Comparison of ENCODE assay signal across 8 cellular contexts in the genomic region with DNA sequence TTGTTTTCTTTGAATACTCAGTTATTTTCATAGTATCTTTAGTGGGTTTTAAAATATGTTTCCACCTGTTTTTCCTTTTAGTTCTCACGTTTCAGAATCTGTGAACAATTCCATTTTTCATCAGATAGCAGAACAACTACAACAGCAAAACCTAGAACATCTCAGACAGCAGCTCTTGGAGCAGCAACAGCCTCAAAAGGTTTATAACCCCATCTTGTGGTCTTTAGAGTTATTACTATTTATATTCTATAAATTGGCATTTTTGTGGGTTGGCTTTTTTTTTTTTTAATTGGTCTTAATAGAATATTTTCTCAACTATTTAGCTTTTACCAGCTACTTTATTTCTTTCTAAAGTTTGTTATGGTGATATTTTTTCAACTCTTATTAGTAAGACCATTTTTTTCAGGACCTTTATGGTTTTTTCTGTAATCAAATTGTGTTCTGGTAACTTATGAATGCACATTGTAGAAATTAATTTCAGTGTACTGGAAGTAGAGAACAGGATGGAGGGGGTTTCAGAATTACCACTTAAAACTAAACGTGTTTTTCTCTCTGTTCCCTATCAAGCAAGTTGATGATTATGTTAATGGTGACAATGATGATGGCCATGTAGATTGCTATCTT.
DNase-seq lines count a peak whose midpoint lies in the region; ATAC-seq and TF ChIP-seq lines count a peak whose summit lies in the region.

No MANE protein-coding gene starts in this region.

- H3K27me3 ChIP-seq in heart right ventricle (no peaks in the 10 kb centered on the region), right cardiac atrium (ENCODE audit: control insufficient read depth, insufficient read depth) (no peaks in the 10 kb centered on the region)

- peaks cover 0 to 96% (median 37%) of the 10 kb centered on the region in 9 donors for H3K36me3 ChIP-seq in heart right ventricle

- TF ChIP-seq CTCF in heart right ventricle (IDR thresholded peaks at IDR 0.05) = peak in 8 of 9 donors; percentile 22 to 75 (median 58)

- no peak for DNase-seq in heart right ventricle
- no peak for DNase-seq in right cardiac atrium
- peak; percentile 64 for DNase-seq in NAMALWA (ENCODE audit: low spot score)
- peak; percentile 51 for DNase-seq in astrocyte of the hippocampus (ENCODE audit: low read depth, low spot score)
- peak; percentile 33 for DNase-seq in kidney tubule cell (ENCODE audit: low spot score)
- DNase-seq in GDM1 (lab: John Stamatoyannopoulos, UW) = no peak
- DNase-seq in activated CD4-positive, alpha-beta T cell treated with anti-CD3 and anti-CD28 coated beads for 4 hours = no peak

- H3K27ac ChIP-seq in heart right ventricle (no peak overlapping the region), right cardiac atrium (ENCODE audit: low read length) (no peak overlapping the region)

- ATAC-seq in heart right ventricle (peak in 2 of 8 donors; percentile 44 to 57), right cardiac atrium (no peak), HG03342 (IDR thresholded peaks at IDR 0.05; ENCODE audit: unreplicated experiment) (no peak)

- H3K4me3 ChIP-seq in heart right ventricle = no peak overlapping the region
- no peak overlapping the region for H3K4me3 ChIP-seq in right cardiac atrium (ENCODE audit: low read length)

- peaks cover 0 to 7% (median 0%) of the 10 kb centered on the region in 9 donors for H3K4me1 ChIP-seq in heart right ventricle
- no peaks in the 10 kb centered on the region for H3K4me1 ChIP-seq in right cardiac atrium (ENCODE audit: control insufficient read depth, insufficient read depth, low read length)

- H3K9me3 ChIP-seq in heart right ventricle (no peaks in the 10 kb centered on the region), right cardiac atrium (ENCODE audit: control insufficient read depth, low read length) (no peaks in the 10 kb centered on the region)

- 18 to 26% methylated on average over 2 of the region's 2 CpGs for WGBS in heart right ventricle, 2 donors
- 19% methylated on average over 2 of the region's 2 CpGs for WGBS in right cardiac atrium

- intact Hi-C loops in heart right ventricle (cut with DNase I) = loop anchor here in 9 of 10 donors (1.0 to 10.0 kb wide), 9 partner anchors 71 to 651 kb away; a partner anchor contains a TSS
- intact Hi-C loops in right cardiac atrium (cut with DNase I) = loop anchor here in 3 of 4 donors (5.0 to 10.0 kb wide), 3 partner anchors 51 to 128 kb away; a partner anchor contains a TSS

Comparison
In these comparisons a context has a peak if more than half of its experiments do, and no peak if none do; other contexts are left out.
1. DNase-seq: peak in NAMALWA (single experiment), astrocyte of the hippocampus (single experiment) and kidney tubule cell (single experiment); none in heart right ventricle (0 of 2), right cardiac atrium (0 of 3), GDM1 (single experiment) and activated CD4-positive, alpha-beta T cell treated with anti-CD3 and anti-CD28 coated beads for 4 hours (0 of 2).